Comparison of ENCODE assay signal across 8 cellular contexts in the genomic region with DNA sequence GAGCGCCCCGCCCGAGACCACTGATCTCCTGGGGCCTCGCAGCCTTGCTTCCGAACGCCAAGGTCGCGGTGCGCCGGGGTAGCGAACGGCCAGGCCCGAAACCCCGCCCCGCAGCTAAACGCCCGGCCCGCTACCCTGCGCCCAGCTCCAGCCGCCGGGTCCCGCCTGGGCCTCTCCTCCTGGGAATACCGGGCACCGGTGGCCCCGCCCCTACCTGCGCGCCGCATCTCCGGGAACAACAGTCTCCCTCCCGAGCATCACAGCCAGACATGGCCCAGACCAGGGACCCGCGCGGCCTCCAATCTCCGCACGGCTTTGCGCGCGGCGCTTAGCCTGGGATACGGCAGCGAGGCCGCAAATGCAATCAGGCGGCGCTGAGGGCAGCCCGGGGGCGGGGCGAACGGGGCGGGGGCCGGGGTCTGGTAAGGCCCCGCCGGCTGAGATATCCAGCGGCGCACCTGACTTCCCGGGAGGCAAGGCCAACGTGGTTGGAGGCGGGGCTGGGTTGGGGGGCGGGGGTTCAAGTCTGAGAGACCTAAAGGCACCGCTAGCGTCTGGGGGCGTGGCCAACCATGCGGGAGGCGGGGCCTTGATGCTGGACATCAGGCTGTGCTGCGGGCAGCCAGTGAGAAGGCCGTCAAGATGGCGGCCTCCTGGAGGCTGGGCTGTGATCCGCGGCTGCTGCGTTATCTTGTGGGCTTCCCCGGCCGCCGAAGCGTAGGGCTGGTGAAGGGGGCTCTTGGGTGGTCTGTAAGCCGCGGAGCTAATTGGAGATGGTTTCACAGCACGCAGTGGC. TPM values are rescaled to one million over a fixed set of nuclear protein-coding genes. Genes with fewer than 3 reads are reported as not detected.
DNase-seq lines count a peak whose midpoint lies in the region; ATAC-seq, FAIRE-seq and TF ChIP-seq lines count a peak whose summit lies in the region.

A gene with protein sequence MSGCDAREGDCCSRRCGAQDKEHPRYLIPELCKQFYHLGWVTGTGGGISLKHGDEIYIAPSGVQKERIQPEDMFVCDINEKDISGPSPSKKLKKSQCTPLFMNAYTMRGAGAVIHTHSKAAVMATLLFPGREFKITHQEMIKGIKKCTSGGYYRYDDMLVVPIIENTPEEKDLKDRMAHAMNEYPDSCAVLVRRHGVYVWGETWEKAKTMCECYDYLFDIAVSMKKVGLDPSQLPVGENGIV (minus strand): TSS at position 366 of the 796 bp plus-strand sequence. CDS start 95 bp downstream, at position 271.
A gene (plus strand): TSS at position 605 of the 796 bp plus-strand sequence. CDS start 38 bp downstream, at position 643.

- no peaks in the 10 kb centered on the region for H3K27me3 ChIP-seq in pancreas
- H3K27me3 ChIP-seq in thyroid gland, result no peaks in the 10 kb centered on the region

- H3K36me3 Mint-ChIP-seq in activated naive CD8-positive, alpha-beta T cell treated with anti-CD3 and anti-CD28 coated beads, Interleukin-2, amount 50 U/mL, for 24 hours (ENCODE audit: low read depth), result peaks cover 17% of the 10 kb centered on the region

- no peaks in the 10 kb centered on the region for H3K27me3 Mint-ChIP-seq in activated naive CD8-positive, alpha-beta T cell treated with anti-CD3 and anti-CD28 coated beads, Interleukin-2, amount 50 U/mL, for 24 hours

- peaks cover 5 to 29% (median 16%) of the 10 kb centered on the region in 3 donors for H3K4me1 ChIP-seq in pancreas
- H3K4me1 ChIP-seq in thyroid gland, result peaks cover 15 to 16% of the 10 kb centered on the region in 2 donors

- H3K4me3 ChIP-seq in pancreas, result peak within 1 kb of the TSS; percentile 60 to 88 (median 78)
- H3K4me3 ChIP-seq in thyroid gland (replicated peaks in 1 of 3), result peak within 1 kb of the TSS; percentile 83 to 91 (median 86)

- H3K27ac ChIP-seq in pancreas (peak within 1 kb of the TSS; percentile 92 to 96 (median 94)), thyroid gland (peak within 1 kb of the TSS; percentile 83 to 96 (median 94))

- peaks cover 33% of the 10 kb centered on the region for H3K4me1 Mint-ChIP-seq in activated naive CD8-positive, alpha-beta T cell treated with anti-CD3 and anti-CD28 coated beads, Interleukin-2, amount 50 U/mL, for 24 hours

- H3K9me3 ChIP-seq in pancreas, result no peaks in the 10 kb centered on the region
- no peaks in the 10 kb centered on the region for H3K9me3 ChIP-seq in thyroid gland

- TF ChIP-seq CTCF in pancreas (IDR thresholded peaks at IDR 0.05) (no peak), thyroid gland (IDR thresholded peaks at IDR 0.05) (peak in 1 of 6 experiments; percentile 6)

- peak within 1 kb of the TSS; percentile 95 for H3K4me3 Mint-ChIP-seq in activated naive CD8-positive, alpha-beta T cell treated with anti-CD3 and anti-CD28 coated beads, Interleukin-2, amount 50 U/mL, for 24 hours

- DNase-seq in GM12892 (ENCODE audit: insufficient read length) (peak; percentile 89), NCI-H1436 (lab: John Stamatoyannopoulos, UW) (peak; percentile 97), SW480 (ENCODE audit: low spot score) (peak; percentile 98), Right ventricle myocardium superior (peak; percentile 99), pancreas (peak; percentile 99 to 100 (median 100)), thyroid gland (peak; percentile 100)
- DNase-seq in activated naive CD8-positive, alpha-beta T cell treated with anti-CD3 and anti-CD28 coated beads, Interleukin-2, amount 50 U/mL, for 24 hours, result peak; percentile 99

- intact Hi-C loops in Right ventricle myocardium superior (cut with DNase I), result no loop called here
- intact Hi-C loops in pancreas (cut with DNase I), result no loop called here
- intact Hi-C loops in thyroid gland (cut with DNase I), result no loop called here

- peak within 1 kb of the TSS; percentile 95 for H3K27ac Mint-ChIP-seq in activated naive CD8-positive, alpha-beta T cell treated with anti-CD3 and anti-CD28 coated beads, Interleukin-2, amount 50 U/mL, for 24 hours

- ATAC-seq in HG02840 (IDR thresholded peaks at IDR 0.05; ENCODE audit: low FRiP score, unreplicated experiment) (peak; percentile 87), Right ventricle myocardium superior (ENCODE audit: poor library complexity) (peak; percentile 96), pancreas (peak; percentile 93 to 97 (median 95))
- ATAC-seq in activated naive CD8-positive, alpha-beta T cell treated with anti-CD3 and anti-CD28 coated beads, Interleukin-2, amount 50 U/mL, for 24 hours, result peak; percentile 94

- TF ChIP-seq POLR2A in GM12892 (IDR thresholded peaks at IDR 0.05; ENCODE audit: low read depth, low read length), result peak; percentile 99
- peak; percentile 91 to 95 for TF ChIP-seq POLR2A in thyroid gland (IDR thresholded peaks at IDR 0.05)

- H3K36me3 ChIP-seq in pancreas (no peaks in the 10 kb centered on the region), thyroid gland (no peaks in the 10 kb centered on the region)

- H3K9me3 Mint-ChIP-seq in activated naive CD8-positive, alpha-beta T cell treated with anti-CD3 and anti-CD28 coated beads, Interleukin-2, amount 50 U/mL, for 24 hours, result peaks cover 5% of the 10 kb centered on the region

- FAIRE-seq in GM12892 (lab: Jason Lieb, UNC) (peak; percentile 98), pancreas (lab: Jason Lieb, UNC) (no peak)

- 0 to 1% methylated on average over 71 to 76 of the region's 76 CpGs for WGBS in pancreas, 2 donors
- WGBS in thyroid gland, 2 donors, result 1 to 2% methylated on average over 13 to 20 of the region's 76 CpGs

RNA-seq across cellular contexts. Expression of the first gene that starts in this region (rescaled TPM):
- 45.3 TPM for polyA plus RNA-seq in GM12892 (2012; ENCODE audit: missing spikeins)
- total RNA-seq in Right ventricle myocardium superior (22.7 TPM), pancreas (10 to 100 TPM; 12.2 to 14.9 (median 13.9) TPM), thyroid gland (10 to 100 TPM; 35.6 to 54.3 (median 39.0) TPM)
- polyA plus RNA-seq in pancreas, result 10 to 100 TPM; 13.5 to 21.4 TPM

RNA-seq across cellular contexts. Expression of the second gene that starts in this region (rescaled TPM):
- polyA plus RNA-seq in GM12892 (2012; ENCODE audit: missing spikeins), result 22.0 TPM
- total RNA-seq in Right ventricle myocardium superior, result 140 TPM
- total RNA-seq in pancreas, result 10 to 100 TPM; 11.4 to 21.2 (median 16.7) TPM
- polyA plus RNA-seq in pancreas, result 10 to 100 TPM in 1 of 2 donors, 1 to 10 TPM in 1; 7.2 to 10.9 TPM
- total RNA-seq in thyroid gland, result 10 to 100 TPM; 30.8 to 35.2 (median 31.2) TPM

Comparison
In these comparisons a context has a peak if more than half of its experiments do, and no peak if none do; other contexts are left out.
1. Peak in every context shown above with its lines: DNase-seq, ATAC-seq, H3K4me3 ChIP-seq and H3K27ac ChIP-seq.